17 cellular contexts compared by ENCODE assay signal in the genomic region with DNA sequence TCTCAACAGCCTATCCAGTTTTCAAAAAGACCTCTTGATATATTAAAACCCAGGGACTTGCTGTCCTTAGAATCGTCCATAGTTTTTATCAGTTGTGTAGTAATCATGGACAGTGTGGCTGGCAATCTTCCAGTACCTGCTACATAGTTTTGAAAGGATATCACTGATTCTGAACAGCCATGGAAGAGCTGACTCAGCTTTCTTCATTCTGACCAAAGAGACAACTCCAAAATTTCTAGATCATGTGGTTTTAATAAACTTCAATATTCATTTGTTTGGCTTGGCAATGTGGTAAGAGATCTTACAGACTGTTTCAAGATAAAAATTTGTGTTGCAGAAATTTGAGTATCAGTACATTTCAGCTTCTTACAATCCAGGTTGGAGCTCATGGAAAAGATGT.
"Had no signal": no experiment of that assay in that cellular context is flagged by ENCODE, and none has a peak within 500 bp of the region (broad histone marks: within the 10 kb centered on the region; RNA-seq: fewer than 3 reads in every experiment).

No MANE protein-coding gene starts in this region.

- H3K27ac ChIP-seq: colonic mucosa, heart left ventricle, sigmoid colon, stomach, tibial artery had no signal

- H3K4me3 ChIP-seq: colonic mucosa, heart left ventricle, lung, sigmoid colon, stomach, tibial artery had no signal

- H3K4me1 ChIP-seq: colonic mucosa, heart left ventricle, sigmoid colon, stomach, tibial artery had no signal

- H3K27me3 ChIP-seq: colonic mucosa, heart left ventricle, sigmoid colon, stomach, tibial artery had no signal

- H3K9me3 ChIP-seq: colonic mucosa, heart left ventricle, sigmoid colon, stomach, tibial artery had no signal

- ATAC-seq: esophagus mucosa, heart left ventricle, left colon, T-cell had no signal

- H3K36me3 ChIP-seq: colonic mucosa, heart left ventricle, sigmoid colon, stomach, tibial artery had no signal

- DNase-seq: activated CD4-positive, alpha-beta T cell treated with anti-CD3 and anti-CD28 coated beads, Interleukin-2, amount 50 U/mL, for 48 hours; activated CD4-positive, CD25-positive, alpha-beta regulatory T cell treated with anti-CD3 and anti-CD28 coated beads, Interleukin-2, amount 50 U/mL, for 72 hours; activated naive CD4-positive, alpha-beta T cell treated with anti-CD3 and anti-CD28 coated beads, Interleukin-2, amount 10 ng/mL, durations not matched to agents 7 days and 5 days; activated T-cell treated with anti-CD3 and anti-CD28 coated beads, Interleukin-2, amount 50 U/mL, for 1 hour; amniotic stem cell; colonic mucosa; heart left ventricle; left colon; midbrain; sigmoid colon; stimulated activated CD4-positive, alpha-beta T cell treated with anti-CD3 and anti-CD28 coated beads, Interleukin-2, amount 100 ng/mL, for 24 hours; stomach; T-cell; T-helper 9 cell; tibial artery had no signal
